19 cellular contexts compared by ENCODE assay signal in genomic region chr22:50487290-50488005, GRCh38. TPM values are rescaled to one million over a fixed set of nuclear protein-coding genes. Genes with fewer than 3 reads are reported as not detected.
DNase-seq lines count a peak whose midpoint lies in the region; ATAC-seq, FAIRE-seq and TF ChIP-seq lines count a peak whose summit lies in the region.
"Had no signal": no experiment of that assay in that cellular context is flagged by ENCODE, and none has a peak within 500 bp of the region (broad histone marks: within the 10 kb centered on the region; RNA-seq: fewer than 3 reads in every experiment).

No MANE protein-coding gene starts in this region.

- intact Hi-C loops in K562 (cut with micrococcal nuclease), result no loop called here

- H2AK5ac ChIP-seq in mesenchymal stem cell (ENCODE audit: low read length, severe bottlenecking), result peak overlapping the region; percentile 61

- H2BK5ac ChIP-seq in mesenchymal stem cell (ENCODE audit: low read depth, low read length, poor library complexity, severe bottlenecking), result no peak overlapping the region

- no peak for ATAC-seq in K562
- no peak for ATAC-seq in HG03460 (IDR thresholded peaks at IDR 0.05; ENCODE audit: unreplicated experiment)
- ATAC-seq in HG03097 (IDR thresholded peaks at IDR 0.05; ENCODE audit: low FRiP score, unreplicated experiment), result no peak
- ATAC-seq: HCT116 had no signal

- 56% methylated on average over 10 of the region's 23 CpGs for WGBS in K562 (ENCODE audit: insufficient coverage, low coverage, missing lambda C conversion rate)
- 91% methylated on average over 23 of the region's 23 CpGs for WGBS in mesenchymal stem cell

- POLR2A ChIA-PET in HEK293 (lab: Yijun Ruan, JAX), result interaction anchor here (1.0 to 2.2 kb wide), 3 partner anchors 10 to 36 kb away, joined by 3 to 8 read pairs (median 5); partner anchors contain the start of genes LMF2 and NCAPH2
- POLR2A ChIA-PET in K562 (lab: Yijun Ruan, JAX), result interaction anchor here (1.5 kb wide), 1 partner anchor 10 kb away, joined by 6 read pairs; no protein-coding TSS in a partner anchor

- CTCF ChIA-PET in HEK293 (lab: Yijun Ruan, JAX) (interaction anchor here (3.1 kb wide), 1 partner anchor 10 kb away, joined by 21 read pairs; no protein-coding TSS in a partner anchor), K562 (lab: Yijun Ruan, JAX; ENCODE audit: low intra/inter-chr PET ratio) (no interaction called here)

- H3K14ac ChIP-seq in mesenchymal stem cell (ENCODE audit: low read length in 2 of 2), result peak overlapping the region in 1 of 2 experiments; percentile 23

- H3K9ac ChIP-seq in K562 (ENCODE audit: insufficient read depth in 1 of 2, low read depth in 2 of 2, low read length in 2 of 2), result peak overlapping the region in 1 of 2 experiments; percentile 52; a peak in 1 of 4 replicates
- H3K9ac ChIP-seq in mesenchymal stem cell (ENCODE audit: low read length), result no peak overlapping the region
- H3K9ac ChIP-seq: GM23248 had no signal

- no peak for TF ChIP-seq CTCF in BE2C (IDR thresholded peaks at IDR 0.05; ENCODE audit: low read depth, low read length)
- TF ChIP-seq CTCF in HEK293 (tag by site-specific recombination; IDR thresholded peaks at IDR 0.05), result no peak
- no peak for TF ChIP-seq CTCF in K562 (IDR thresholded peaks at IDR 0.05 in 2 of 3, conservative IDR thresholded peaks at IDR 0.05 in 1 of 3; ENCODE audit: insufficient read depth in 2 of 3, low read depth in 1 of 3, low read length in 3 of 3)

- no peak overlapping the region for H3K27ac ChIP-seq in HEK293 (ENCODE audit: extremely low read depth, low read depth, low read length)
- H3K27ac ChIP-seq in K562 (ENCODE audit: extremely low read depth, low read depth, low read length), result no peak overlapping the region
- H3K27ac ChIP-seq in mesenchymal stem cell (ENCODE audit: low read length, poor library complexity, severe bottlenecking), result no peak overlapping the region
- H3K27ac ChIP-seq: GM23248 had no signal

- DNase-seq in BE2C (peak; percentile 6), K562 (ENCODE audit: extremely low read depth in 1 of 4, low spot score in 3 of 4) (no peak), mesenchymal stem cell (no peak), H54 (ENCODE audit: insufficient read length, low spot score) (no peak), NCI-H2171 treated with DMSO at 0.1 percent for 48 hours (lab: John Stamatoyannopoulos, UW) (no peak)
- DNase-seq: COR-L47, Kasumi-1, NCI-H1105 treated with DMSO at 0.1 percent for 48 hours, NCI-H1694 treated with DMSO at 0.1 percent for 48 hours, NCI-H226, NCI-H524 had no signal

- H3K23ac ChIP-seq in mesenchymal stem cell (ENCODE audit: low read length in 2 of 2), result no peak overlapping the region

- H2BK12ac ChIP-seq in mesenchymal stem cell (ENCODE audit: low read length in 2 of 2), result no peak overlapping the region

- no peaks in the 10 kb centered on the region for H3K27me3 ChIP-seq in BE2C
- H3K27me3 ChIP-seq in K562 (ENCODE audit: control insufficient read depth in 2 of 2, insufficient read depth in 2 of 2, low read length in 2 of 2), result no peaks in the 10 kb centered on the region
- H3K27me3 ChIP-seq in mesenchymal stem cell (ENCODE audit: control insufficient read depth in 1 of 2, insufficient read depth in 1 of 2, low read length in 2 of 2), result peaks cover 0 to 61% of the 10 kb centered on the region in 2 experiments

- no TSS peak for BruUV-seq in K562 (replicated peaks; lab: Mats Ljungman, UMichigan)

- H3K79me1 ChIP-seq in mesenchymal stem cell (replicated peaks; ENCODE audit: low read length, poor library complexity, severe bottlenecking), result no peaks in the 10 kb centered on the region

- H4K20me1 ChIP-seq in K562 (replicated peaks; ENCODE audit: control insufficient read depth, insufficient read depth, low read length), result no peaks in the 10 kb centered on the region

- TF ChIP-seq POLR2A in K562 (conservative IDR thresholded peaks at IDR 0.05), result no peak
- no peak for TF ChIP-seq POLR2A in H54 (IDR thresholded peaks at IDR 0.05; ENCODE audit: low read depth, low read length)

- H3K9me3 ChIP-seq in BE2C (no peaks in the 10 kb centered on the region), HEK293 (ENCODE audit: control insufficient read depth, insufficient read depth, low read depth, low read length) (no peaks in the 10 kb centered on the region), K562 (replicated peaks; ENCODE audit: control insufficient read depth, insufficient read depth, low read depth, low read length) (no peaks in the 10 kb centered on the region), mesenchymal stem cell (ENCODE audit: control insufficient read depth, low read length) (no peaks in the 10 kb centered on the region)

- H4K8ac ChIP-seq in mesenchymal stem cell (ENCODE audit: low read length), result peak overlapping the region; percentile 41

- H3K4ac ChIP-seq in mesenchymal stem cell (ENCODE audit: low read depth in 1 of 2, low read length in 2 of 2), result no peak overlapping the region

- H2BK120ac ChIP-seq in mesenchymal stem cell (ENCODE audit: low read depth, low read length), result no peak overlapping the region

- no peak overlapping the region for H2BK15ac ChIP-seq in mesenchymal stem cell (ENCODE audit: low read depth, poor library complexity, severe bottlenecking)

- no peak overlapping the region for H3K18ac ChIP-seq in mesenchymal stem cell (ENCODE audit: low read depth in 1 of 2, low read length in 2 of 2)

- 0 out of 2 replicates have a peak overlapping the region, but pooled peaks have one; percentile 55 for H2AFZ ChIP-seq in K562 (ENCODE audit: low read depth, low read length)
- no peak overlapping the region for H2AFZ ChIP-seq in mesenchymal stem cell (ENCODE audit: low read depth, low read length)
- H2AFZ ChIP-seq: GM23248 had no signal

- no peak for TF ChIP-seq EP300 in K562 (IDR thresholded peaks at IDR 0.05; ENCODE audit: low read length)

- FAIRE-seq in K562 (lab: Jason Lieb, UNC), result no peak
- FAIRE-seq in H54 (lab: Jason Lieb, UNC), result no peak
- FAIRE-seq: G401.6 had no signal

- in situ Hi-C loops in K562 (cut with MboI), result no loop called here

- TF ChIP-seq RAD21 in K562 (CRISPR knock-in tag; conservative IDR thresholded peaks at IDR 0.05 in 1 of 2, IDR thresholded peaks at IDR 0.05 in 1 of 2), result no peak

- no peak overlapping the region for H4K91ac ChIP-seq in mesenchymal stem cell (ENCODE audit: low read length)

- H3K4me1 ChIP-seq in BE2C, result peaks cover 4% of the 10 kb centered on the region
- H3K4me1 ChIP-seq in HEK293 (ENCODE audit: control insufficient read depth, insufficient read depth, low read length), result no peaks in the 10 kb centered on the region
- H3K4me1 ChIP-seq in K562 (replicated peaks in 1 of 2; ENCODE audit: control insufficient read depth in 2 of 2, insufficient read depth in 2 of 2, low read length in 2 of 2), result peaks cover 4 to 52% of the 10 kb centered on the region in 2 experiments; a peak in 3 of 5 replicates
- H3K4me1 ChIP-seq in mesenchymal stem cell (ENCODE audit: control insufficient read depth, insufficient read depth, low read depth, low read length), result peaks cover 30% of the 10 kb centered on the region

- no peaks in the 10 kb centered on the region for H3K79me2 ChIP-seq in K562 (ENCODE audit: control insufficient read depth, insufficient read depth, low read length)

- H3K4me2 ChIP-seq in K562 (ENCODE audit: insufficient read depth, low read length) (no peak overlapping the region), mesenchymal stem cell (ENCODE audit: low read length, poor library complexity, severe bottlenecking) (no peak overlapping the region)

- no peaks in the 10 kb centered on the region for H3K9me1 ChIP-seq in K562 (ENCODE audit: control insufficient read depth, insufficient read depth, low read length)

- H3K4me3 ChIP-seq in BE2C (ENCODE audit: low read depth, low read length) (no peak overlapping the region), HEK293 (ENCODE audit: low read depth, low read length) (no peak overlapping the region), K562 (no peak overlapping the region), mesenchymal stem cell (ENCODE audit: insufficient read depth in 1 of 2, low read depth in 1 of 2, low read length in 2 of 2) (no peak overlapping the region)
- H3K4me3 ChIP-seq: GM23248 had no signal

- H3K36me3 ChIP-seq in BE2C (no peaks in the 10 kb centered on the region), HEK293 (ENCODE audit: control insufficient read depth in 2 of 2, insufficient read depth in 1 of 2, low read length in 2 of 2) (no peaks in the 10 kb centered on the region), K562 (ENCODE audit: control insufficient read depth, insufficient read depth, low read length) (no peaks in the 10 kb centered on the region), mesenchymal stem cell (ENCODE audit: control insufficient read depth in 1 of 2, insufficient read depth in 2 of 2, low read depth in 1 of 2, low read length in 2 of 2) (peaks cover 0 to 13% of the 10 kb centered on the region in 2 experiments)

RNA-seq across cellular contexts. Expression of gene MIOX, which starts 0.8 kb away (rescaled TPM):
- polyA plus RNA-seq in BE2C (2012; ENCODE audit: insufficient read depth, insufficient read length, low read depth), result 0.48 TPM
- 0.46 TPM in 1 of 2 replicates, not detected in the other for total RNA-seq in K562 (2011; cell fraction: chromatin; rRNA removed; ENCODE audit: low replicate concordance)
- 0.39 TPM in 1 of 2 replicates, not detected in the other for total RNA-seq in K562 (2011; cell fraction: nucleolus; rRNA removed)
- total RNA-seq in K562 (2011; cell fraction: nucleoplasm; rRNA removed), result 0.59 TPM in 1 of 2 replicates, not detected in the other
- not detected in 2 replicates for total RNA-seq in K562 (2014; rRNA removed)
- total RNA-seq in K562 (2014; rRNA removed; fragmentation: Illumina TruSeq; extraction: Trizol), result not detected in 2 replicates
- not detected in 2 replicates for total RNA-seq in K562 (2015; rRNA removed; fragmentation: Illumina TruSeq; extraction: Trizol)
- total RNA-seq in K562 (2021), result not detected in 2 replicates
- polyA plus RNA-seq in K562 (2011; rRNA removed), result 0.08 TPM in 2 replicates
- polyA plus RNA-seq in K562 (2011; cell fraction: cytosol; rRNA removed), result 0.10 TPM in 1 of 2 replicates, not detected in the other
- 0.35 and 0.81 TPM in 2 replicates for polyA plus RNA-seq in K562 (2011; cell fraction: nucleus; rRNA removed)
- 0.04 and 0.80 TPM in 2 replicates for polyA plus RNA-seq in K562 (2012)
- not detected in 2 replicates for polyA plus RNA-seq in K562 (2014; fragmentation: Illumina TruSeq; extraction: Trizol)
- polyA plus RNA-seq in K562 (2014; fragmentation: Nextera tagmentation; extraction: Ambion mirVana), result not detected
- not detected in 2 replicates for polyA plus RNA-seq in K562 (2014; rRNA removed)
- polyA minus RNA-seq in K562 (2011; rRNA and poly(A)+ RNA removed), result not detected in 2 replicates
- not detected in 2 replicates for polyA minus RNA-seq in K562 (2011; cell fraction: cytosol; rRNA and poly(A)+ RNA removed)
- not detected in 2 replicates for polyA minus RNA-seq in K562 (2011; cell fraction: nucleus; rRNA and poly(A)+ RNA removed)
- 0.14 TPM for polyA plus RNA-seq in mesenchymal stem cell (2013, experiment 1 of 2)
- polyA plus RNA-seq in mesenchymal stem cell (2013, experiment 2 of 2), result 0.16 TPM
- total RNA-seq: GM23248, HT-29 had no signal
- polyA plus RNA-seq: CD14-positive monocyte had no signal

RNA-seq across cellular contexts. Expression of gene ADM2, which starts 6.1 kb away (rescaled TPM):
- 13.9 TPM for polyA plus RNA-seq in BE2C (2012; ENCODE audit: insufficient read depth, insufficient read length, low read depth)
- 2.7 and 6.7 TPM in 2 replicates for total RNA-seq in K562 (2011; cell fraction: chromatin; rRNA removed; ENCODE audit: low replicate concordance)
- 7.2 and 7.8 TPM in 2 replicates for total RNA-seq in K562 (2011; cell fraction: nucleolus; rRNA removed)
- total RNA-seq in K562 (2011; cell fraction: nucleoplasm; rRNA removed), result 3.7 and 4.7 TPM in 2 replicates
- 1.5 and 1.8 TPM in 2 replicates for total RNA-seq in K562 (2014; rRNA removed)
- 0.33 and 0.41 TPM in 2 replicates for total RNA-seq in K562 (2014; rRNA removed; fragmentation: Illumina TruSeq; extraction: Trizol)
- total RNA-seq in K562 (2015; rRNA removed; fragmentation: Illumina TruSeq; extraction: Trizol), result 0.08 and 0.11 TPM in 2 replicates
- 3.4 and 5.1 TPM in 2 replicates for total RNA-seq in K562 (2021)
- polyA plus RNA-seq in K562 (2011; rRNA removed), result 0.38 and 1.1 TPM in 2 replicates
- polyA plus RNA-seq in K562 (2011; cell fraction: cytosol; rRNA removed), result 0.69 and 0.74 TPM in 2 replicates
- 1.0 and 1.2 TPM in 2 replicates for polyA plus RNA-seq in K562 (2011; cell fraction: nucleus; rRNA removed)
- polyA plus RNA-seq in K562 (2012), result 1.1 and 19.5 TPM in 2 replicates
- 1.7 and 2.9 TPM in 2 replicates for polyA plus RNA-seq in K562 (2014; fragmentation: Illumina TruSeq; extraction: Trizol)
- under 1 TPM; 0.22 to 0.31 TPM for polyA plus RNA-seq in K562 (2014; fragmentation: Nextera tagmentation; extraction: Ambion mirVana)
- 1.3 and 2.2 TPM in 2 replicates for polyA plus RNA-seq in K562 (2014; rRNA removed)
- 0.39 and 0.60 TPM in 2 replicates for polyA minus RNA-seq in K562 (2011; rRNA and poly(A)+ RNA removed)
- 0.48 and 1.1 TPM in 2 replicates for polyA minus RNA-seq in K562 (2011; cell fraction: cytosol; rRNA and poly(A)+ RNA removed)
- polyA minus RNA-seq in K562 (2011; cell fraction: nucleus; rRNA and poly(A)+ RNA removed), result 1.5 and 2.6 TPM in 2 replicates
- 11.3 TPM for polyA plus RNA-seq in mesenchymal stem cell (2013, experiment 1 of 2)
- polyA plus RNA-seq in mesenchymal stem cell (2013, experiment 2 of 2), result 10.9 TPM
- polyA plus RNA-seq: CD14-positive monocyte had no signal

RNA-seq across cellular contexts. Expression of gene SBF1, which starts 12.6 kb away (rescaled TPM):
- 103 TPM for polyA plus RNA-seq in BE2C (2012; ENCODE audit: insufficient read depth, insufficient read length, low read depth)
- 101 and 307 TPM in 2 replicates for total RNA-seq in K562 (2011; cell fraction: chromatin; rRNA removed; ENCODE audit: low replicate concordance)
- total RNA-seq in K562 (2011; cell fraction: nucleolus; rRNA removed), result 152 and 193 TPM in 2 replicates
- 127 and 140 TPM in 2 replicates for total RNA-seq in K562 (2011; cell fraction: nucleoplasm; rRNA removed)
- total RNA-seq in K562 (2014; rRNA removed), result 26.9 and 36.8 TPM in 2 replicates
- total RNA-seq in K562 (2014; rRNA removed; fragmentation: Illumina TruSeq; extraction: Trizol), result 2.9 and 5.3 TPM in 2 replicates
- 14.9 and 16.1 TPM in 2 replicates for total RNA-seq in K562 (2015; rRNA removed; fragmentation: Illumina TruSeq; extraction: Trizol)
- total RNA-seq in K562 (2021), result 47.3 and 50.4 TPM in 2 replicates
- polyA plus RNA-seq in K562 (2011; rRNA removed), result 11.4 and 16.7 TPM in 2 replicates
- 15.1 and 27.2 TPM in 2 replicates for polyA plus RNA-seq in K562 (2011; cell fraction: cytosol; rRNA removed)
- polyA plus RNA-seq in K562 (2011; cell fraction: nucleus; rRNA removed), result 117 and 136 TPM in 2 replicates
- polyA plus RNA-seq in K562 (2012), result 21.3 and 38.3 TPM in 2 replicates
- 6.7 and 15.5 TPM in 2 replicates for polyA plus RNA-seq in K562 (2014; fragmentation: Illumina TruSeq; extraction: Trizol)
- polyA plus RNA-seq in K562 (2014; fragmentation: Nextera tagmentation; extraction: Ambion mirVana), result under 1 TPM; 0.44 to 0.55 TPM
- 22.3 and 24.3 TPM in 2 replicates for polyA plus RNA-seq in K562 (2014; rRNA removed)
- polyA minus RNA-seq in K562 (2011; rRNA and poly(A)+ RNA removed), result 9.9 and 19.7 TPM in 2 replicates
- polyA minus RNA-seq in K562 (2011; cell fraction: cytosol; rRNA and poly(A)+ RNA removed), result 27.2 and 27.4 TPM in 2 replicates
- 51.2 and 58.9 TPM in 2 replicates for polyA minus RNA-seq in K562 (2011; cell fraction: nucleus; rRNA and poly(A)+ RNA removed)
- 23.9 TPM for polyA plus RNA-seq in mesenchymal stem cell (2013, experiment 1 of 2)
- polyA plus RNA-seq in mesenchymal stem cell (2013, experiment 2 of 2), result 22.7 TPM

RNA-seq across cellular contexts. Expression of gene LMF2, which starts 20.1 kb away (rescaled TPM):
- polyA plus RNA-seq in BE2C (2012; ENCODE audit: insufficient read depth, insufficient read length, low read depth), result 126 TPM
- 23.7 and 131 TPM in 2 replicates for total RNA-seq in K562 (2011; cell fraction: chromatin; rRNA removed; ENCODE audit: low replicate concordance)
- 145 and 174 TPM in 2 replicates for total RNA-seq in K562 (2011; cell fraction: nucleolus; rRNA removed)
- total RNA-seq in K562 (2011; cell fraction: nucleoplasm; rRNA removed), result 53.0 and 58.1 TPM in 2 replicates
- 18.1 and 26.0 TPM in 2 replicates for total RNA-seq in K562 (2014; rRNA removed)
- total RNA-seq in K562 (2014; rRNA removed; fragmentation: Illumina TruSeq; extraction: Trizol), result 0.67 and 1.2 TPM in 2 replicates
- 7.5 and 7.6 TPM in 2 replicates for total RNA-seq in K562 (2015; rRNA removed; fragmentation: Illumina TruSeq; extraction: Trizol)
- total RNA-seq in K562 (2021), result 35.8 and 37.1 TPM in 2 replicates
- 8.8 and 19.2 TPM in 2 replicates for polyA plus RNA-seq in K562 (2011; rRNA removed)
- 17.7 and 43.8 TPM in 2 replicates for polyA plus RNA-seq in K562 (2011; cell fraction: cytosol; rRNA removed)
- 202 and 324 TPM in 2 replicates for polyA plus RNA-seq in K562 (2011; cell fraction: nucleus; rRNA removed)
- polyA plus RNA-seq in K562 (2012), result 22.2 and 47.8 TPM in 2 replicates
- polyA plus RNA-seq in K562 (2014; fragmentation: Illumina TruSeq; extraction: Trizol), result 3.2 and 13.6 TPM in 2 replicates
- under 1 TPM; 0.08 to 0.39 TPM for polyA plus RNA-seq in K562 (2014; fragmentation: Nextera tagmentation; extraction: Ambion mirVana)
- 31.7 and 32.7 TPM in 2 replicates for polyA plus RNA-seq in K562 (2014; rRNA removed)
- 3.2 and 3.9 TPM in 2 replicates for polyA minus RNA-seq in K562 (2011; rRNA and poly(A)+ RNA removed)
- 17.6 and 18.8 TPM in 2 replicates for polyA minus RNA-seq in K562 (2011; cell fraction: cytosol; rRNA and poly(A)+ RNA removed)
- polyA minus RNA-seq in K562 (2011; cell fraction: nucleus; rRNA and poly(A)+ RNA removed), result 38.4 and 48.2 TPM in 2 replicates
- polyA plus RNA-seq in mesenchymal stem cell (2013, experiment 1 of 2), result 81.8 TPM
- polyA plus RNA-seq in mesenchymal stem cell (2013, experiment 2 of 2), result 79.8 TPM

RNA-seq across cellular contexts. Expression of gene NCAPH2, which starts 20.6 kb away (rescaled TPM):
- 201 TPM for polyA plus RNA-seq in BE2C (2012; ENCODE audit: insufficient read depth, insufficient read length, low read depth)
- 73.5 and 259 TPM in 2 replicates for total RNA-seq in K562 (2011; cell fraction: chromatin; rRNA removed; ENCODE audit: low replicate concordance)
- 203 and 218 TPM in 2 replicates for total RNA-seq in K562 (2011; cell fraction: nucleolus; rRNA removed)
- total RNA-seq in K562 (2011; cell fraction: nucleoplasm; rRNA removed), result 91.6 and 121 TPM in 2 replicates
- total RNA-seq in K562 (2014; rRNA removed), result 72.3 and 79.2 TPM in 2 replicates
- 20.2 and 24.3 TPM in 2 replicates for total RNA-seq in K562 (2014; rRNA removed; fragmentation: Illumina TruSeq; extraction: Trizol)
- total RNA-seq in K562 (2015; rRNA removed; fragmentation: Illumina TruSeq; extraction: Trizol), result 40.5 and 42.9 TPM in 2 replicates
- 83.2 and 88.6 TPM in 2 replicates for total RNA-seq in K562 (2021)
- 31.2 and 43.9 TPM in 2 replicates for polyA plus RNA-seq in K562 (2011; rRNA removed)
- 48.1 and 62.5 TPM in 2 replicates for polyA plus RNA-seq in K562 (2011; cell fraction: cytosol; rRNA removed)
- 140 and 169 TPM in 2 replicates for polyA plus RNA-seq in K562 (2011; cell fraction: nucleus; rRNA removed)
- polyA plus RNA-seq in K562 (2012), result 46.4 and 80.8 TPM in 2 replicates
- polyA plus RNA-seq in K562 (2014; fragmentation: Illumina TruSeq; extraction: Trizol), result 32.4 and 44.0 TPM in 2 replicates
- 10 to 100 TPM in 1 of 2 experiments, 1 to 10 TPM in 1; 3.6 to 10.0 TPM for polyA plus RNA-seq in K562 (2014; fragmentation: Nextera tagmentation; extraction: Ambion mirVana)
- 63.3 and 67.1 TPM in 2 replicates for polyA plus RNA-seq in K562 (2014; rRNA removed)
- 20.3 and 21.0 TPM in 2 replicates for polyA minus RNA-seq in K562 (2011; rRNA and poly(A)+ RNA removed)
- 44.2 and 53.0 TPM in 2 replicates for polyA minus RNA-seq in K562 (2011; cell fraction: cytosol; rRNA and poly(A)+ RNA removed)
- 37.6 and 55.5 TPM in 2 replicates for polyA minus RNA-seq in K562 (2011; cell fraction: nucleus; rRNA and poly(A)+ RNA removed)
- 11.7 TPM for polyA plus RNA-seq in mesenchymal stem cell (2013, experiment 1 of 2)
- polyA plus RNA-seq in mesenchymal stem cell (2013, experiment 2 of 2), result 9.7 TPM
